In the genomic region with DNA sequence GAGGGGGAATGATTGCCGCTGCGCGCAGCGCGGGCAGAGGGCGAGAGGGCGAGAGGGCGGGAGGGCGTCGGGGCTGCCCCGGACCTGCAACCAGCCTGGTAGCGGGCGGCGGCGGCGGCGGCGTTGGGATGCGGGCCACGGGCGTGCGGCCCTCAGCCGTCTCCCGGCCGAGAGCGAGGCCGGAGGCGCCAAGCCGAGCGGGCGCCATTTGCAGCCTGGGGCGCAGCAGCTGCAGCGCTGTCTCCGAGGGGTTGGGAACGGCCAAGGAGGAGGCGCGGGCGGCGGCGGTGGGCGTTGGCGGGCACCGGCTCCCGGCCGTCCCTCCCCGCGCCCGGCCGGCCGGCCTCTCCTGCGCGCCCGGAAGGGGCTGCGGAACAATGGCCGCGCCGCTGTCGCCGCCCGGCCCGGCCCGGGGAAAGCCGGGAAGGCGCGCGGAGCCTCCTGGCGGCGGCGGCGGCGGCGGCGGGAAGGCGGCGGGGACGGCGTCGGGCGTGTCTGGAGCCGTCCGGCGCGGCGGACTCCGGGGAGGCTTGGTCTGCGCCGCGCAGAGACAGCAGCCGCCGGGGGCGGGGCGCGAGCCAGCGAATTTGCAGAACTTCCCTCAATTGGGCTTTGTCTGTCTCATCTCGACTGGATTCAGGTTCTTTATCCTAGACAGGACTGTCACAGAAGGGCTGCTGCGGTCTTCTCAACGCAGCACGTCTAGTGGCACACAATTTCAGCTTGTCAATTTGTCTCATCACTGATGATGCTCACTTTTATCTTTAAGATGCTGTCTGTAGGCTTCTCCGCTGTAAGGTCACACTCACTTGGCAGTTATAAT, we compare ENCODE assay signal across 8 cellular contexts. TPM values are rescaled to one million over a fixed set of nuclear protein-coding genes. Genes with fewer than 3 reads are reported as not detected.
A peak's percentile ranks its signal among the peaks of the same experiment; 100 is the strongest.
DNase-seq lines count a peak whose midpoint lies in the region; ATAC-seq and TF ChIP-seq lines count a peak whose summit lies in the region.

No MANE protein-coding gene starts in this region.

- H3K4me3 Mint-ChIP-seq in HFFc6: peak overlapping the region; percentile 86

- peak; percentile 21 to 63 for TF ChIP-seq POLR2A in suprapubic skin (IDR thresholded peaks at IDR 0.05)

- peak overlapping the region; percentile 98 for H3K27ac ChIP-seq in suprapubic skin

- no peak overlapping the region for H3K4me3 ChIP-seq in mucosa of stomach (ENCODE audit: low read length)
- peak overlapping the region; percentile 75 for H3K4me3 ChIP-seq in suprapubic skin

- DNase-seq in DMS53 (lab: John Stamatoyannopoulos, UW): peak; percentile 84
- DNase-seq in HFFc6: peak; percentile 21
- peak; percentile 46 for DNase-seq in NCI-H226
- peak; percentile 68 for DNase-seq in activated CD8-positive, alpha-beta memory T cell treated with anti-CD3 and anti-CD28 coated beads, Interleukin-2, amount 50 U/mL, for 48 hours
- DNase-seq in fibroblast of gingiva (ENCODE audit: low read depth): peak; percentile 63
- DNase-seq in suprapubic skin (ENCODE audit: low spot score in 2 of 2): peak; percentile 75 to 89

- TF ChIP-seq CTCF in HFFc6 (IDR thresholded peaks at IDR 0.05) (0 out of 2 replicates have a peak, but pooled peaks have one; percentile 11), suprapubic skin (IDR thresholded peaks at IDR 0.05) (peak in 1 of 2 donors; percentile 8)

- no peaks in the 10 kb centered on the region for H3K36me3 ChIP-seq in mucosa of stomach (ENCODE audit: control insufficient read depth, insufficient read depth, low read length)
- no peaks in the 10 kb centered on the region for H3K36me3 ChIP-seq in suprapubic skin

- no peak for TF ChIP-seq EP300 in suprapubic skin (IDR thresholded peaks at IDR 0.05)

- peaks cover 1% of the 10 kb centered on the region for H3K27me3 Mint-ChIP-seq in HFFc6 (ENCODE audit: insufficient read depth)

- H3K9me3 Mint-ChIP-seq in HFFc6: no peaks in the 10 kb centered on the region

- H3K4me1 Mint-ChIP-seq in HFFc6 (ENCODE audit: low read depth): peaks cover 22% of the 10 kb centered on the region

- H3K9ac ChIP-seq in mucosa of stomach (ENCODE audit: low read length): peak overlapping the region; percentile 66

- peak overlapping the region; percentile 69 for H3K27ac Mint-ChIP-seq in HFFc6

- H3K27me3 ChIP-seq in mucosa of stomach (ENCODE audit: control insufficient read depth, insufficient read depth, low read length) (no peaks in the 10 kb centered on the region), suprapubic skin (no peaks in the 10 kb centered on the region)

- H3K9me3 ChIP-seq in mucosa of stomach (ENCODE audit: control insufficient read depth, low read length) (no peaks in the 10 kb centered on the region), suprapubic skin (no peaks in the 10 kb centered on the region)

- no peak for ATAC-seq in GM21447 (IDR thresholded peaks at IDR 0.05; ENCODE audit: unreplicated experiment)

- 1% methylated on average over 46 of the region's 99 CpGs for WGBS in suprapubic skin

- no peaks in the 10 kb centered on the region for H3K4me1 ChIP-seq in mucosa of stomach (ENCODE audit: control insufficient read depth, insufficient read depth, low read length)
- H3K4me1 ChIP-seq in suprapubic skin: peaks cover 40% of the 10 kb centered on the region

- H3K36me3 Mint-ChIP-seq in HFFc6 (ENCODE audit: low read depth): no peaks in the 10 kb centered on the region

RNA-seq across cellular contexts. Expression of gene ZBTB8B, which starts 35.7 kb away (rescaled TPM):
- not detected for total RNA-seq in HFFc6 (2021; fragmentation: NEBNext Ultra II Directional; extraction: Animal tissue kit (Norgen Biotek cat#: 25700))
- total RNA-seq in suprapubic skin: under 1 TPM in 1 of 4 donors, not detected in 3; 0.08 TPM

RNA-seq across cellular contexts. Expression of gene ZBTB8A, which starts 38.6 kb away (rescaled TPM):
- 1 to 10 TPM; 4.4 to 6.8 (median 5.6) TPM for total RNA-seq in HFFc6 (2021; fragmentation: NEBNext Ultra II Directional; extraction: Animal tissue kit (Norgen Biotek cat#: 25700))
- 1 to 10 TPM; 2.3 to 3.4 (median 3.1) TPM for total RNA-seq in suprapubic skin

Comparison
In these comparisons a context has a peak if more than half of its experiments do, and no peak if none do; other contexts are left out.
1. DNase-seq: peak in every context shown above with its lines; median percentile 84 in DMS53; 82 in suprapubic skin; 68 in activated CD8-positive, alpha-beta memory T cell treated with anti-CD3 and anti-CD28 coated beads, Interleukin-2, amount 50 U/mL, for 48 hours; 63 in fibroblast of gingiva; 46 in NCI-H226; 21 in HFFc6.